ENCODE assay signal across 8 cellular contexts in genomic region chr11:66267379-66268209, GRCh38. TPM values are rescaled to one million over a fixed set of nuclear protein-coding genes. Genes with fewer than 3 reads are reported as not detected.
DNase-seq lines count a peak whose midpoint lies in the region; ATAC-seq and TF ChIP-seq lines count a peak whose summit lies in the region.

No MANE protein-coding gene starts in this region.

- no peaks in the 10 kb centered on the region for H3K9me2 ChIP-seq in GM23248 (ENCODE audit: insufficient read depth)

- peaks cover 28% of the 10 kb centered on the region for H3K4me1 Mint-ChIP-seq in T-helper 1 cell treated with Interleukin-12 subunit alpha and Interleukin-12 subunit beta and Interleukin-4 antibody, amounts not matched to agents 30 μg/mL and 1 μg/mL, for 36 hours (ENCODE audit: low read depth)

- TF ChIP-seq CTCF in right atrium auricular region (IDR thresholded peaks at IDR 0.05) = peak in 1 of 2 donors; percentile 31
- no peak for TF ChIP-seq CTCF in psoas muscle (IDR thresholded peaks at IDR 0.05)

- H3K9me3 Mint-ChIP-seq in T-helper 1 cell treated with Interleukin-12 subunit alpha and Interleukin-12 subunit beta and Interleukin-4 antibody, amounts not matched to agents 30 μg/mL and 1 μg/mL, for 36 hours = no peaks in the 10 kb centered on the region

- no peaks in the 10 kb centered on the region; the same call in 1 of the 2 replicates for H3K36me3 ChIP-seq in GM23248 (ENCODE audit: low read depth)
- peaks cover 19% of the 10 kb centered on the region for H3K36me3 ChIP-seq in right atrium auricular region
- peaks cover 0 to 50% of the 10 kb centered on the region in 2 donors for H3K36me3 ChIP-seq in psoas muscle (ENCODE audit: insufficient read depth in 1 of 2, low read depth in 1 of 2)
- H3K36me3 ChIP-seq in urinary bladder (ENCODE audit: insufficient read depth) = no peaks in the 10 kb centered on the region

- peak; percentile 81 to 87 (median 83) for ATAC-seq in psoas muscle

- H3K36me3 Mint-ChIP-seq in T-helper 1 cell treated with Interleukin-12 subunit alpha and Interleukin-12 subunit beta and Interleukin-4 antibody, amounts not matched to agents 30 μg/mL and 1 μg/mL, for 36 hours (ENCODE audit: low read depth) = peaks cover 20% of the 10 kb centered on the region

- peak overlapping the region; percentile 89 for H3K9ac ChIP-seq in GM23248

- DNase-seq in G401 (ENCODE audit: low spot score) (peak; percentile 80), GM23248 (peak; percentile 90), M059J (ENCODE audit: low read depth) (peak; percentile 71), amygdala (lab: John Stamatoyannopoulos, UW) (peak in 55 of 56 donors; percentile 61 to 93 (median 84)), right atrium auricular region (ENCODE audit: low spot score) (peak; percentile 91), psoas muscle (peak; percentile 93 to 94)

- peak overlapping the region; percentile 95 for H3K27ac Mint-ChIP-seq in T-helper 1 cell treated with Interleukin-12 subunit alpha and Interleukin-12 subunit beta and Interleukin-4 antibody, amounts not matched to agents 30 μg/mL and 1 μg/mL, for 36 hours

- in situ Hi-C loops in G401 (cut with HindIII; ENCODE audit: low sequenced_read_pairs) (no loop called here), GM23248 (cut with MboI) (no loop called here)

- peaks cover 39% of the 10 kb centered on the region for H3K79me2 ChIP-seq in GM23248 (ENCODE audit: insufficient read depth)

- intact Hi-C loops in psoas muscle (cut with DNase I) = no loop called here

- no peaks in the 10 kb centered on the region for H3K9me3 ChIP-seq in GM23248 (ENCODE audit: low read depth)
- H3K9me3 ChIP-seq in right atrium auricular region = no peaks in the 10 kb centered on the region
- no peaks in the 10 kb centered on the region for H3K9me3 ChIP-seq in psoas muscle

- 0 out of 2 replicates have a peak, but pooled peaks cover 7% of the 10 kb centered on the region for H4K20me1 ChIP-seq in GM23248 (ENCODE audit: insufficient read depth)

- H3K27me3 Mint-ChIP-seq in T-helper 1 cell treated with Interleukin-12 subunit alpha and Interleukin-12 subunit beta and Interleukin-4 antibody, amounts not matched to agents 30 μg/mL and 1 μg/mL, for 36 hours (ENCODE audit: low read depth) = no peaks in the 10 kb centered on the region

- H3K4me2 ChIP-seq in GM23248 (ENCODE audit: unreplicated experiment) = peak overlapping the region; percentile 96

- H3F3A ChIP-seq in GM23248 (ENCODE audit: insufficient read depth) = no peaks in the 10 kb centered on the region

- peak overlapping the region; percentile 99 for H3K4me3 Mint-ChIP-seq in T-helper 1 cell treated with Interleukin-12 subunit alpha and Interleukin-12 subunit beta and Interleukin-4 antibody, amounts not matched to agents 30 μg/mL and 1 μg/mL, for 36 hours

- H2AFZ ChIP-seq in GM23248 = peak overlapping the region; percentile 74

- peak overlapping the region; percentile 91 for H3K27ac ChIP-seq in GM23248
- H3K27ac ChIP-seq in right atrium auricular region = peak overlapping the region; percentile 92 to 97
- peak overlapping the region; percentile 97 for H3K27ac ChIP-seq in psoas muscle
- peak overlapping the region; percentile 82 for H3K27ac ChIP-seq in urinary bladder (ENCODE audit: low read depth)

- WGBS in GM23248 (ENCODE audit: low coverage in 1 of 2, low lambda C conversion rate in 2 of 2, missing lambda C conversion rate in 2 of 2), 2 experiments = 1% methylated on average over 39 to 61 of the region's 61 CpGs
- WGBS in psoas muscle, 3 donors = 0 to 1% (median 1%) methylated on average over 60 to 61 of the region's 61 CpGs
- WGBS in urinary bladder = under 1% methylated on average over 61 of the region's 61 CpGs

- 0 out of 2 replicates have a peak, but pooled peaks cover 7% of the 10 kb centered on the region for H3K4me1 ChIP-seq in GM23248 (ENCODE audit: insufficient read depth)
- H3K4me1 ChIP-seq in right atrium auricular region = peaks cover 0 to 30% of the 10 kb centered on the region in 2 donors
- peaks cover 20% of the 10 kb centered on the region for H3K4me1 ChIP-seq in psoas muscle
- no peaks in the 10 kb centered on the region for H3K4me1 ChIP-seq in urinary bladder (ENCODE audit: insufficient read depth)

- H3K27me3 ChIP-seq in GM23248 (replicated peaks; ENCODE audit: insufficient read depth) (no peaks in the 10 kb centered on the region), right atrium auricular region (no peaks in the 10 kb centered on the region), psoas muscle (ENCODE audit: insufficient read depth in 3 of 3, low read length in 2 of 3) (no peaks in the 10 kb centered on the region)

- H3K4me3 ChIP-seq in GM23248 (peak overlapping the region; percentile 96), right atrium auricular region (peak overlapping the region; percentile 81 to 85), psoas muscle (peak overlapping the region; percentile 98), urinary bladder (ENCODE audit: low read depth, low read length) (peak overlapping the region; percentile 44)

RNA-seq across cellular contexts. Expression of gene RAB1B, which starts 0.8 kb away (rescaled TPM):
- 67.8 and 81.8 TPM in 2 replicates for total RNA-seq in G401 (2014; rRNA removed; shearing (Covaris generic))
- 146 and 151 TPM in 2 replicates for total RNA-seq in GM23248 (2014; rRNA removed; shearing (Covaris generic))
- polyA plus RNA-seq in GM23248 (2016; fragmentation: Nextera tagmentation; extraction: Ambion mirVana) = 86.7 and 92.1 TPM in 2 replicates
- 189 and 209 TPM in 2 replicates for total RNA-seq in M059J (2014; rRNA removed; shearing (Covaris generic))
- 100 to 1,000 TPM in 1 of 2 donors, 10 to 100 TPM in 1; 95.6 to 115 TPM for total RNA-seq in right atrium auricular region
- 100 to 1,000 TPM; 120 to 146 (median 129) TPM for total RNA-seq in psoas muscle
- polyA plus RNA-seq in psoas muscle = 100 to 1,000 TPM; 121 to 163 (median 130) TPM
- total RNA-seq in urinary bladder = 34.3 TPM
- polyA plus RNA-seq in urinary bladder = 190 TPM

RNA-seq across cellular contexts. Expression of gene KLC2, which starts 10.1 kb away (rescaled TPM):
- total RNA-seq in G401 (2014; rRNA removed; shearing (Covaris generic)) = 17.2 and 18.3 TPM in 2 replicates
- total RNA-seq in GM23248 (2014; rRNA removed; shearing (Covaris generic)) = 21.9 and 25.5 TPM in 2 replicates
- 17.1 and 19.7 TPM in 2 replicates for polyA plus RNA-seq in GM23248 (2016; fragmentation: Nextera tagmentation; extraction: Ambion mirVana)
- 15.1 and 17.6 TPM in 2 replicates for total RNA-seq in M059J (2014; rRNA removed; shearing (Covaris generic))
- 10 to 100 TPM; 17.7 to 29.6 TPM for total RNA-seq in right atrium auricular region
- total RNA-seq in psoas muscle = 10 to 100 TPM; 39.3 to 62.5 (median 54.4) TPM
- 100 to 1,000 TPM in 1 of 3 donors, 10 to 100 TPM in 2; 30.4 to 124 (median 41.5) TPM for polyA plus RNA-seq in psoas muscle
- total RNA-seq in urinary bladder = 9.5 TPM
- 39.2 TPM for polyA plus RNA-seq in urinary bladder

RNA-seq across cellular contexts. Expression of gene CNIH2, which starts 10.4 kb away (rescaled TPM):
- total RNA-seq in G401 (2014; rRNA removed; shearing (Covaris generic)) = 4.4 and 12.4 TPM in 2 replicates
- total RNA-seq in GM23248 (2014; rRNA removed; shearing (Covaris generic)) = 1.4 TPM in 1 of 2 replicates, not detected in the other
- polyA plus RNA-seq in GM23248 (2016; fragmentation: Nextera tagmentation; extraction: Ambion mirVana) = 0.39 and 0.50 TPM in 2 replicates
- total RNA-seq in M059J (2014; rRNA removed; shearing (Covaris generic)) = 2.0 and 3.4 TPM in 2 replicates
- not detected for total RNA-seq in right atrium auricular region
- not detected for total RNA-seq in psoas muscle
- polyA plus RNA-seq in psoas muscle = under 1 TPM in 1 of 3 donors, not detected in 2; 0.05 TPM
- total RNA-seq in urinary bladder = 1.1 TPM
- 0.24 TPM for polyA plus RNA-seq in urinary bladder

RNA-seq across cellular contexts. Expression of gene YIF1A, which starts 21.3 kb away (rescaled TPM):
- total RNA-seq in G401 (2014; rRNA removed; shearing (Covaris generic)) = 106 and 113 TPM in 2 replicates
- 193 and 222 TPM in 2 replicates for total RNA-seq in GM23248 (2014; rRNA removed; shearing (Covaris generic))
- polyA plus RNA-seq in GM23248 (2016; fragmentation: Nextera tagmentation; extraction: Ambion mirVana) (259 and 284 TPM in 2 replicates), psoas muscle (100 to 1,000 TPM in 1 of 3 donors, 10 to 100 TPM in 2; 87.4 to 161 (median 96.1) TPM), urinary bladder (84.7 TPM)
- 197 and 221 TPM in 2 replicates for total RNA-seq in M059J (2014; rRNA removed; shearing (Covaris generic))
- total RNA-seq in right atrium auricular region (100 to 1,000 TPM in 1 of 2 donors, 10 to 100 TPM in 1; 68.1 to 100 TPM), psoas muscle (10 to 100 TPM; 70.1 to 90.4 (median 78.6) TPM), urinary bladder (62.0 TPM)

RNA-seq across cellular contexts. Expression of gene TMEM151A, which starts 24.1 kb away (rescaled TPM):
- total RNA-seq in G401 (2014; rRNA removed; shearing (Covaris generic)) = 2.8 TPM in 1 of 2 replicates, not detected in the other
- 0.54 TPM in 1 of 2 replicates, not detected in the other for total RNA-seq in GM23248 (2014; rRNA removed; shearing (Covaris generic))
- 0.19 and 0.33 TPM in 2 replicates for polyA plus RNA-seq in GM23248 (2016; fragmentation: Nextera tagmentation; extraction: Ambion mirVana)
- total RNA-seq in M059J (2014; rRNA removed; shearing (Covaris generic)) = not detected in 2 replicates
- 1 to 10 TPM; 1.4 to 5.5 TPM for total RNA-seq in right atrium auricular region
- not detected for total RNA-seq in psoas muscle
- under 1 TPM in 2 of 3 donors, not detected in 1; 0.04 to 0.05 TPM for polyA plus RNA-seq in psoas muscle
- 0.32 TPM for total RNA-seq in urinary bladder
- 0.15 TPM for polyA plus RNA-seq in urinary bladder

Comparison
In these comparisons a context has a peak if more than half of its experiments do, and no peak if none do; other contexts are left out.
1. Peak in every context shown above with its lines: DNase-seq, ATAC-seq, H3K4me3 ChIP-seq and H3K27ac ChIP-seq.
2. H3K4me3 ChIP-seq: peak in every context shown above with its lines; median percentile 98 in psoas muscle; 96 in GM23248; 83 in right atrium auricular region; 44 in urinary bladder.